ENCODE assay signal across 27 cellular contexts in genomic region chr11:117852309-117852708, GRCh38. TPM values are rescaled to one million over a fixed set of nuclear protein-coding genes. Genes with fewer than 3 reads are reported as not detected.
A peak's percentile ranks its signal among the peaks of the same experiment; 100 is the strongest.
DNase-seq lines count a peak whose midpoint lies in the region; ATAC-seq, FAIRE-seq and TF ChIP-seq lines count a peak whose summit lies in the region.
"Had no signal": no experiment of that assay in that cellular context is flagged by ENCODE, and none has a peak within 500 bp of the region (broad histone marks: within the 10 kb centered on the region; RNA-seq: fewer than 3 reads in every experiment).

No MANE protein-coding gene starts in this region.

- H3K9me2 ChIP-seq in PC-3 (replicated peaks; ENCODE audit: low read length) = no peaks in the 10 kb centered on the region

- no peak overlapping the region for H3K4me3 ChIP-seq in dorsolateral prefrontal cortex
- no peak overlapping the region for H3K4me3 ChIP-seq in testis
- no peak overlapping the region for H3K4me3 ChIP-seq in PC-3 (ENCODE audit: low read length)
- no peak overlapping the region for H3K4me3 ChIP-seq in colonic mucosa
- H3K4me3 ChIP-seq: GM23248, MG63, SJSA1 had no signal

- H3K9me3 ChIP-seq in testis = no peaks in the 10 kb centered on the region
- H3K9me3 ChIP-seq in PC-3 (ENCODE audit: low read length) = no peaks in the 10 kb centered on the region
- H3K9me3 ChIP-seq in colonic mucosa = no peaks in the 10 kb centered on the region
- H3K9me3 ChIP-seq: SJSA1 had no signal

- peaks cover 49% of the 10 kb centered on the region for H3K4me1 ChIP-seq in testis
- H3K4me1 ChIP-seq in PC-3 (ENCODE audit: insufficient read depth, low read length) = no peaks in the 10 kb centered on the region
- no peaks in the 10 kb centered on the region for H3K4me1 ChIP-seq in colonic mucosa
- H3K4me1 ChIP-seq: Caco-2, SJSA1 had no signal

- no peaks in the 10 kb centered on the region for H3K79me2 ChIP-seq in PC-3 (ENCODE audit: low read length)

- 62 to 67% methylated on average over 3 of the region's 3 CpGs for WGBS in testis, 2 donors

- H3K4me2 ChIP-seq in PC-3 (ENCODE audit: low read length) = no peak overlapping the region

- H2AFZ ChIP-seq in PC-3 (ENCODE audit: low read length) = no peak overlapping the region
- H2AFZ ChIP-seq: GM23248 had no signal

- H3K36me3 ChIP-seq in testis (ENCODE audit: low read depth, missing control alignments) (no peaks in the 10 kb centered on the region), PC-3 (ENCODE audit: low read depth, low read length) (no peaks in the 10 kb centered on the region), colonic mucosa (no peaks in the 10 kb centered on the region)
- H3K36me3 ChIP-seq: MG63, SJSA1 had no signal

- TF ChIP-seq CTCF in dorsolateral prefrontal cortex (IDR thresholded peaks at IDR 0.05 in 54 of 56, conservative IDR thresholded peaks at IDR 0.05 in 2 of 56; ENCODE audit: low read depth in 1 of 56, partially characterized antibody in 56 of 56) (no peak), testis (IDR thresholded peaks at IDR 0.05) (no peak), PC-3 (conservative IDR thresholded peaks at IDR 0.05; ENCODE audit: low read depth, low read length) (no peak), colonic mucosa (IDR thresholded peaks at IDR 0.05) (no peak)

- TF ChIP-seq POLR2A in GM12892 (IDR thresholded peaks at IDR 0.05; ENCODE audit: low read depth, low read length) = no peak
- no peak for TF ChIP-seq POLR2A in testis (IDR thresholded peaks at IDR 0.05)

- no peak overlapping the region for H3K9ac ChIP-seq in PC-3 (ENCODE audit: low read length)
- H3K9ac ChIP-seq in colonic mucosa (ENCODE audit: low read depth in 2 of 2, low read length in 2 of 2) = no peak overlapping the region
- H3K9ac ChIP-seq: GM23248 had no signal

- H3K27ac ChIP-seq in dorsolateral prefrontal cortex (peak overlapping the region in 52 of 59 donors; percentile 23 to 87 (median 72)), testis (peak overlapping the region; percentile 42 to 76), PC-3 (ENCODE audit: low read length) (no peak overlapping the region), colonic mucosa (no peak overlapping the region)
- H3K27ac ChIP-seq: GM23248, SJSA1 had no signal

- ATAC-seq in PC-3 = no peak

- intact Hi-C loops in dorsolateral prefrontal cortex (cut with DNase I) = no loop called here
- intact Hi-C loops in testis (cut with DNase I; ENCODE audit: low total_unique reads) = no loop called here
- intact Hi-C loops in PC-3 (cut with micrococcal nuclease) = no loop called here
- intact Hi-C loops in colonic mucosa (cut with DNase I) = loop anchor here (5.0 kb wide), 1 partner anchor 40 kb away; no protein-coding TSS in a partner anchor

- no peaks in the 10 kb centered on the region for H3F3A ChIP-seq in PC-3 (ENCODE audit: low read length, unreplicated experiment)

- BruUV-seq in PC-3 (replicated peaks; lab: Mats Ljungman, UMichigan) = no TSS peak

- DNase-seq in GM12892 (ENCODE audit: insufficient read length) = no peak
- peak; percentile 18 for DNase-seq in OCI-M1 (lab: John Stamatoyannopoulos, UW)
- DNase-seq in dorsolateral prefrontal cortex = no peak
- no peak for DNase-seq in testis
- DNase-seq in PC-3 = no peak
- no peak for DNase-seq in COLO668 (lab: John Stamatoyannopoulos, UW; ENCODE audit: unreplicated experiment)
- DNase-seq in colonic mucosa = no peak
- DNase-seq: C1 segment of cervical spinal cord; CD4-positive, alpha-beta memory T cell; DND-41; GM23248; H7; HFFc6; KG1; MG63; NCI-H1105 treated with DMSO at 0.1 percent for 48 hours; NCI-H146; NCI-H1930; NCI-H2107; NCI-H524; NCI-H774; Right ventricle myocardium superior; RPMI8226 had no signal

- POLR2A ChIA-PET in PC-3 (lab: Charles Lee; ENCODE audit: unreplicated experiment) = no interaction called here

- CTCF ChIA-PET in PC-3 (lab: Charles Lee) = no interaction called here

- peak; percentile 73 for FAIRE-seq in GM12892 (lab: Jason Lieb, UNC)
- FAIRE-seq: HTR-8/SVneo had no signal

- no peaks in the 10 kb centered on the region for H4K20me1 ChIP-seq in PC-3 (ENCODE audit: low read length)

- H3K27me3 ChIP-seq in dorsolateral prefrontal cortex (peaks cover 0 to 6% (median 0%) of the 10 kb centered on the region in 45 donors), testis (no peaks in the 10 kb centered on the region), PC-3 (ENCODE audit: low read length) (peaks cover 92% of the 10 kb centered on the region), colonic mucosa (no peaks in the 10 kb centered on the region)
- H3K27me3 ChIP-seq: MG63, SJSA1 had no signal

RNA-seq across cellular contexts. Expression of gene FXYD6, which starts 24.1 kb away (rescaled TPM):
- 1.1 TPM for polyA plus RNA-seq in GM12892 (2012; ENCODE audit: missing spikeins)
- total RNA-seq in dorsolateral prefrontal cortex = 100 to 1,000 TPM; 188 to 567 (median 374) TPM
- 100 to 1,000 TPM; 191 to 439 TPM for total RNA-seq in testis
- 186 TPM for polyA plus RNA-seq in testis (ENCODE audit: insufficient read depth, low read depth, low replicate concordance)
- not detected in 2 replicates for total RNA-seq in PC-3 (2014; rRNA removed)
- total RNA-seq in colonic mucosa = 10 to 100 TPM in 1 of 2 donors, 1 to 10 TPM in 1; 6.4 to 29.8 TPM
- total RNA-seq: CD4-positive, alpha-beta memory T cell; GM23248; HFFc6 had no signal
- polyA plus RNA-seq: GM23248 had no signal

RNA-seq across cellular contexts. Expression of gene FXYD2, which starts 27.8 kb away (rescaled TPM):
- 7.4 TPM for polyA plus RNA-seq in GM12892 (2012; ENCODE audit: missing spikeins)
- total RNA-seq in dorsolateral prefrontal cortex (10 to 100 TPM in 5 of 120 experiments, 1 to 10 TPM in 115; 1.5 to 14.9 (median 4.6) TPM), testis (1 to 10 TPM; 5.3 to 7.6 TPM), PC-3 (2014; rRNA removed) (not detected in 2 replicates), colonic mucosa (1 to 10 TPM in 1 of 2 donors, under 1 TPM in 1; 0.98 to 1.5 TPM)
- polyA plus RNA-seq in testis (ENCODE audit: insufficient read depth, low read depth, low replicate concordance) = 8.3 TPM
- total RNA-seq: A673, GM23248, SJSA1 had no signal
- polyA plus RNA-seq: GM23248 had no signal

RNA-seq across cellular contexts. Expression of gene DSCAML1, which starts 55.3 kb away (rescaled TPM):
- polyA plus RNA-seq in GM12892 (2012; ENCODE audit: missing spikeins) = 0.36 TPM
- total RNA-seq in dorsolateral prefrontal cortex = 10 to 100 TPM; 16.1 to 61.7 (median 35.6) TPM
- 1 to 10 TPM; 3.0 to 6.1 TPM for total RNA-seq in testis
- polyA plus RNA-seq in testis (ENCODE audit: insufficient read depth, low read depth, low replicate concordance) = 1.6 TPM
- total RNA-seq in PC-3 (2014; rRNA removed) = not detected in 2 replicates
- 1 to 10 TPM; 1.2 to 4.3 TPM for total RNA-seq in colonic mucosa
- total RNA-seq: A673, Caco-2, GM23248, HFFc6 had no signal
- polyA plus RNA-seq: CD4-positive, alpha-beta memory T cell; GM23248 had no signal

Comparison
In these comparisons a context has a peak if more than half of its experiments do, and no peak if none do; other contexts are left out.
1. H3K27ac ChIP-seq: peak in dorsolateral prefrontal cortex (52 of 59) and testis (2 of 2); none in PC-3 (single experiment) and colonic mucosa (single experiment).